In the genomic region with DNA sequence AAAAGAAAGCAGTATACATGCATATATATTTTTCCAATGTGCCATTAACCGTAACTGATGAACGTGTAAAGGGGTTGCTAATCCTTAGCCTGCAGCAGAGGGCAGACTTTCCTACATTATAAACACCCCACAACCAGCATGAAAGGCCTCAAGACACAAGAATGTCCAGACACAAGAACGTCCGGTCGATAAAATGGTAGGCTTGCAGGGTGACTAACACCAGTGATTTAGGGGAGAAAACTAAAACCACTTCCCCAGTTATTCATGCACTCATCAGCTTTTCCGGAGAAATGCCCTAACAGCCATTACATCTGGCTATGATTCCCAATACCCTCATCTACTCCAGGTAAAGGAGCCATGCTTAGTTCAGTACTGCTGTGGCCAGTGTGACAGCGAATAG, we compare ENCODE assay signal across 8 cellular contexts. TPM values are rescaled to one million over a fixed set of nuclear protein-coding genes. Genes with fewer than 3 reads are reported as not detected.
DNase-seq lines count a peak whose midpoint lies in the region; ATAC-seq and TF ChIP-seq lines count a peak whose summit lies in the region.

No MANE protein-coding gene starts in this region.

- no peaks in the 10 kb centered on the region for H3K4me1 ChIP-seq in tibial nerve

- 31 to 34% methylated on average over 7 of the region's 7 CpGs for WGBS in tibial nerve, 2 donors

- no peak for ATAC-seq in GM18861 (IDR thresholded peaks at IDR 0.05; ENCODE audit: unreplicated experiment)

- no peak overlapping the region for H3K27ac ChIP-seq in WERI-Rb-1
- H3K27ac ChIP-seq in tibial nerve, result no peak overlapping the region

- no peak for TF ChIP-seq EP300 in tibial nerve (IDR thresholded peaks at IDR 0.05)

- H3K9me3 ChIP-seq in WERI-Rb-1 (ENCODE audit: severe bottlenecking) (no peaks in the 10 kb centered on the region), tibial nerve (no peaks in the 10 kb centered on the region)

- TF ChIP-seq POLR2A in tibial nerve (IDR thresholded peaks at IDR 0.05), result no peak

- H3K27me3 ChIP-seq in WERI-Rb-1 (ENCODE audit: insufficient read depth, low read depth, severe bottlenecking), result no peaks in the 10 kb centered on the region
- no peaks in the 10 kb centered on the region for H3K27me3 ChIP-seq in tibial nerve

- peak; percentile 98 for DNase-seq in AG10803 (ENCODE audit: low read depth)
- DNase-seq in LHCN-M2 (ENCODE audit: low read depth), result peak; percentile 94
- peak; percentile 51 for DNase-seq in WERI-Rb-1
- peak; percentile 46 for DNase-seq in iPS-NIHi11 (ENCODE audit: low spot score)
- DNase-seq in tibial nerve (ENCODE audit: low spot score in 2 of 2), result peak in 1 of 2 donors; percentile 21
- no peak for DNase-seq in NCI-H345 (lab: John Stamatoyannopoulos, UW)
- no peak for DNase-seq in T-helper 9 cell

- H3K36me3 ChIP-seq in WERI-Rb-1, result no peaks in the 10 kb centered on the region
- no peaks in the 10 kb centered on the region for H3K36me3 ChIP-seq in tibial nerve

- no peak overlapping the region for H3K4me3 ChIP-seq in AG10803 (ENCODE audit: low read length)
- no peak overlapping the region for H3K4me3 ChIP-seq in WERI-Rb-1 (ENCODE audit: low read depth, low read length)
- H3K4me3 ChIP-seq in tibial nerve, result no peak overlapping the region

- TF ChIP-seq CTCF in AG10803 (conservative IDR thresholded peaks at IDR 0.05; ENCODE audit: low read length) (peak; percentile 80), WERI-Rb-1 (IDR thresholded peaks at IDR 0.05; ENCODE audit: low read depth, low read length) (peak; percentile 55), tibial nerve (IDR thresholded peaks at IDR 0.05) (peak in 3 of 5 experiments; percentile 16 to 45 (median 24))

RNA-seq across cellular contexts. Expression of gene LRTM1, which starts 57.4 kb away (rescaled TPM):
- total RNA-seq in LHCN-M2 (2014; rRNA removed) (not detected in 2 replicates), tibial nerve (not detected)
- not detected for polyA plus RNA-seq in LHCN-M2 (2012)

Comparison
In these comparisons a context has a peak if more than half of its experiments do, and no peak if none do; other contexts are left out.
1. DNase-seq: peak in AG10803 (single experiment), LHCN-M2 (single experiment), WERI-Rb-1 (single experiment) and iPS-NIHi11 (single experiment); none in NCI-H345 (single experiment) and T-helper 9 cell (single experiment).
2. CTCF ChIP-seq: peak in every context shown above with its lines; median percentile 80 in AG10803; 55 in WERI-Rb-1; 24 in tibial nerve.